25 cellular contexts compared by ENCODE assay signal in genomic region chr17:10748475-10749110, GRCh38. TPM values are rescaled to one million over a fixed set of nuclear protein-coding genes. Genes with fewer than 3 reads are reported as not detected.
DNase-seq lines count a peak whose midpoint lies in the region; ATAC-seq, FAIRE-seq and TF ChIP-seq lines count a peak whose summit lies in the region.
"Had no signal": no experiment of that assay in that cellular context is flagged by ENCODE, and none has a peak within 500 bp of the region (broad histone marks: within the 10 kb centered on the region; RNA-seq: fewer than 3 reads in every experiment).

No MANE protein-coding gene starts in this region.

- H3K27me3 ChIP-seq in hepatocyte (no peaks in the 10 kb centered on the region), H7 (ENCODE audit: control insufficient read depth, insufficient read depth, low read length) (no peaks in the 10 kb centered on the region)
- H3K27me3 ChIP-seq: MG63, Peyer's patch had no signal

- peak overlapping the region; percentile 27 for H3K27ac ChIP-seq in hepatocyte
- H3K27ac ChIP-seq: 22Rv1, C4-2B, Peyer's patch had no signal

- no peak overlapping the region for H2AFZ ChIP-seq in hepatocyte

- no peak for FAIRE-seq in urothelium cell line (lab: Jason Lieb, UNC)
- FAIRE-seq: GM19239 had no signal

- no peaks in the 10 kb centered on the region for H3K9me2 ChIP-seq in hepatocyte (replicated peaks; ENCODE audit: insufficient read depth)

- H4K20me1 ChIP-seq in hepatocyte (ENCODE audit: insufficient read depth, poor library complexity, severe bottlenecking) = no peaks in the 10 kb centered on the region

- no peak overlapping the region for H3K4me2 ChIP-seq in hepatocyte

- H3K36me3 ChIP-seq in hepatocyte (replicated peaks; ENCODE audit: insufficient read depth, low read depth) (no peaks in the 10 kb centered on the region), H7 (replicated peaks; ENCODE audit: control insufficient read depth, insufficient read depth, low read length) (no peaks in the 10 kb centered on the region)
- H3K36me3 ChIP-seq: MG63, Peyer's patch had no signal

- WGBS in hepatocyte (ENCODE audit: low lambda C conversion rate, missing lambda C conversion rate) = 37% methylated on average over 8 of the region's 8 CpGs

- no peak for TF ChIP-seq CTCF in hepatocyte (IDR thresholded peaks at IDR 0.05; ENCODE audit: poor library complexity)

- DNase-seq in NCI-H2227 treated with DMSO at 0.1 percent for 48 hours (lab: John Stamatoyannopoulos, UW) = peak; percentile 5
- DNase-seq in NCI-H2227 (lab: John Stamatoyannopoulos, UW; ENCODE audit: unreplicated experiment) = no peak
- no peak for DNase-seq in hepatocyte (ENCODE audit: low spot score)
- no peak for DNase-seq in urothelium cell line (ENCODE audit: low spot score)
- no peak for DNase-seq in H7
- DNase-seq: AML-193; CD8-positive, alpha-beta memory T cell; DMS53; GF-D8; MG63; NCI-H1048; NCI-H1436; NCI-H187 treated with DMSO at 0.1 percent for 48 hours; NCI-H2107; NCI-H510A; NK-92 treated with Interleukin-12 subunit alpha and Interleukin-12 subunit beta, amount 100 ng/mL, for 24 hours; Peyer's patch had no signal

- ATAC-seq in SK-N-SH treated with all-trans-retinoic acid at 6 μM for 48 hours (peak; percentile 48; the same call in 2 of the 3 replicates), HG03196 (IDR thresholded peaks at IDR 0.05; ENCODE audit: unreplicated experiment) (no peak), HG02763 (IDR thresholded peaks at IDR 0.05; ENCODE audit: unreplicated experiment) (no peak)

- no peak overlapping the region for H3K4me3 ChIP-seq in hepatocyte
- no peak overlapping the region for H3K4me3 ChIP-seq in H7 (ENCODE audit: insufficient read depth, low read depth, low read length)
- H3K4me3 ChIP-seq: MG63, Peyer's patch had no signal

- H3K79me2 ChIP-seq in hepatocyte = no peaks in the 10 kb centered on the region

- peaks cover 8% of the 10 kb centered on the region for H3K4me1 ChIP-seq in hepatocyte (ENCODE audit: insufficient read depth)

- H3K9me3 ChIP-seq in hepatocyte (ENCODE audit: low read depth) = no peaks in the 10 kb centered on the region
- H3K9me3 ChIP-seq: MG63, Peyer's patch had no signal

TF ChIP-seq in SK-N-SH treated with all-trans-retinoic acid at 6 μM for 48 hours, 23 proteins besides CTCF, POLR2A, EP300 and RAD21:
- no peak for TF ChIP-seq RARB (CRISPR knock-in tag; IDR thresholded peaks at IDR 0.05)
- no peak for TF ChIP-seq GLIS3 (CRISPR knock-in tag; IDR thresholded peaks at IDR 0.05)
- TF ChIP-seq ZFP3 (CRISPR knock-in tag; IDR thresholded peaks at IDR 0.05) = no peak
- no peak for TF ChIP-seq BACH2 (CRISPR knock-in tag; IDR thresholded peaks at IDR 0.05; ENCODE audit: borderline replicate concordance)
- TF ChIP-seq, protein P1, sequence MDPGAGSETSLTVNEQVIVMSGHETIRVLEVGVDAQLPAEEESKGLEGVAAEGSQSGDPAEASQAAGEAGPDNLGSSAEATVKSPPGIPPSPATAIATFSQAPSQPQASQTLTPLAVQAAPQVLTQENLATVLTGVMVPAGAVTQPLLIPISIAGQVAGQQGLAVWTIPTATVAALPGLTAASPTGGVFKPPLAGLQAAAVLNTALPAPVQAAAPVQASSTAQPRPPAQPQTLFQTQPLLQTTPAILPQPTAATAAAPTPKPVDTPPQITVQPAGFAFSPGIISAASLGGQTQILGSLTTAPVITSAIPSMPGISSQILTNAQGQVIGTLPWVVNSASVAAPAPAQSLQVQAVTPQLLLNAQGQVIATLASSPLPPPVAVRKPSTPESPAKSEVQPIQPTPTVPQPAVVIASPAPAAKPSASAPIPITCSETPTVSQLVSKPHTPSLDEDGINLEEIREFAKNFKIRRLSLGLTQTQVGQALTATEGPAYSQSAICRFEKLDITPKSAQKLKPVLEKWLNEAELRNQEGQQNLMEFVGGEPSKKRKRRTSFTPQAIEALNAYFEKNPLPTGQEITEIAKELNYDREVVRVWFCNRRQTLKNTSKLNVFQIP (CRISPR knock-in tag; IDR thresholded peaks at IDR 0.05; ENCODE audit: borderline replicate concordance, low read depth) = no peak
- TF ChIP-seq ZC3H10 (CRISPR knock-in tag; IDR thresholded peaks at IDR 0.05) = no peak
- TF ChIP-seq ZNF70 (CRISPR knock-in tag; IDR thresholded peaks at IDR 0.05) = no peak
- TF ChIP-seq TOX (CRISPR knock-in tag; IDR thresholded peaks at IDR 0.05; ENCODE audit: borderline replicate concordance) = no peak
- TF ChIP-seq ZFP30 (CRISPR knock-in tag; IDR thresholded peaks at IDR 0.05) = no peak
- no peak for TF ChIP-seq ZNF8 (CRISPR knock-in tag; IDR thresholded peaks at IDR 0.05)
- TF ChIP-seq PATZ1 (CRISPR knock-in tag; IDR thresholded peaks at IDR 0.05; ENCODE audit: borderline replicate concordance) = no peak
- no peak for TF ChIP-seq ZNF565 (CRISPR knock-in tag; conservative IDR thresholded peaks at IDR 0.05; ENCODE audit: low read depth)
- TF ChIP-seq SNAI2 (CRISPR knock-in tag; IDR thresholded peaks at IDR 0.05) = no peak
- TF ChIP-seq ARNTL (CRISPR knock-in tag; IDR thresholded peaks at IDR 0.05; ENCODE audit: borderline replicate concordance, low read depth) = no peak
- TF ChIP-seq ISL1 (CRISPR knock-in tag; IDR thresholded peaks at IDR 0.05) = no peak
- no peak for TF ChIP-seq CSRNP3 (CRISPR knock-in tag; IDR thresholded peaks at IDR 0.05)
- no peak for TF ChIP-seq TSHZ2 (CRISPR knock-in tag; IDR thresholded peaks at IDR 0.05)

RNA-seq across cellular contexts. Expression of gene TMEM220, which starts 18.8 kb away (rescaled TPM):
- total RNA-seq in hepatocyte = 10.5 and 11.6 TPM in 2 replicates
- 30.0 and 32.4 TPM in 2 replicates for polyA plus RNA-seq in hepatocyte
- 1.9 and 5.3 TPM in 2 replicates for total RNA-seq in H7 (2014; rRNA removed; shearing (Covaris generic))
- total RNA-seq: H4 had no signal

RNA-seq across cellular contexts. Expression of gene ADPRM, which starts 51.2 kb away (rescaled TPM):
- 12.5 and 17.8 TPM in 2 replicates for total RNA-seq in hepatocyte
- 5.8 and 7.7 TPM in 2 replicates for polyA plus RNA-seq in hepatocyte
- total RNA-seq in H7 (2014; rRNA removed; shearing (Covaris generic)) = 7.9 and 11.0 TPM in 2 replicates

RNA-seq across cellular contexts. Expression of gene SCO1, which starts 51.3 kb away (rescaled TPM):
- 37.4 and 45.8 TPM in 2 replicates for total RNA-seq in hepatocyte
- polyA plus RNA-seq in hepatocyte = 34.0 and 43.4 TPM in 2 replicates
- 69.6 and 70.4 TPM in 2 replicates for total RNA-seq in H7 (2014; rRNA removed; shearing (Covaris generic))

RNA-seq across cellular contexts. Expression of gene TMEM238L, which starts 55.3 kb away (rescaled TPM):
- total RNA-seq in hepatocyte = 1.0 and 1.3 TPM in 2 replicates
- 1.0 and 1.5 TPM in 2 replicates for polyA plus RNA-seq in hepatocyte
- not detected in 2 replicates for total RNA-seq in H7 (2014; rRNA removed; shearing (Covaris generic))
- total RNA-seq: CD8-positive, alpha-beta memory T cell; H4; LHCN-M2 had no signal
- polyA plus RNA-seq: CD8-positive, alpha-beta memory T cell had no signal
